Comparison of ENCODE assay signal across 1 cellular context in the genomic region with DNA sequence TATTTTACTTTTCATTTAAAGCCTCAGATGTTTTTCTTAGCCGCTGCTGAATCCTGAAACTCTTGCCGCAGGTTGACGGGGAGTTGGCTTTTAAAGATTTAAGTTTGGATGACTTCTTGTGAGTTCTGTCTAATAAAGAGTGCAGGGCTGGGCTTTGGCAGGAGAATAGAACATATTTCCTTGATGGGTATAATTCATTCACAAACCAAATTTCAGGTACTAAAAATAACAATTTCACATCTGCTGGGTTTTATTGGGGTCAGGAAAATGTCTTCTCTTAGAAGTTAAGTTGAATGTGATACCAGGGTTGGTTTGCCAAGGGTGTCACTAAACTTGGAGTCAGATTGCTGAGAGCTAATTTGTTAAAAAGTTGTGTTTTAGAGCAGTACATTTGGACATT.
TF ChIP-seq lines count a peak whose summit lies in the region.

No MANE protein-coding gene starts in this region.

TF ChIP-seq in HCT116, 20 proteins besides CTCF, POLR2A, EP300 and RAD21 (continued from another document):
- TF ChIP-seq, protein P1, sequence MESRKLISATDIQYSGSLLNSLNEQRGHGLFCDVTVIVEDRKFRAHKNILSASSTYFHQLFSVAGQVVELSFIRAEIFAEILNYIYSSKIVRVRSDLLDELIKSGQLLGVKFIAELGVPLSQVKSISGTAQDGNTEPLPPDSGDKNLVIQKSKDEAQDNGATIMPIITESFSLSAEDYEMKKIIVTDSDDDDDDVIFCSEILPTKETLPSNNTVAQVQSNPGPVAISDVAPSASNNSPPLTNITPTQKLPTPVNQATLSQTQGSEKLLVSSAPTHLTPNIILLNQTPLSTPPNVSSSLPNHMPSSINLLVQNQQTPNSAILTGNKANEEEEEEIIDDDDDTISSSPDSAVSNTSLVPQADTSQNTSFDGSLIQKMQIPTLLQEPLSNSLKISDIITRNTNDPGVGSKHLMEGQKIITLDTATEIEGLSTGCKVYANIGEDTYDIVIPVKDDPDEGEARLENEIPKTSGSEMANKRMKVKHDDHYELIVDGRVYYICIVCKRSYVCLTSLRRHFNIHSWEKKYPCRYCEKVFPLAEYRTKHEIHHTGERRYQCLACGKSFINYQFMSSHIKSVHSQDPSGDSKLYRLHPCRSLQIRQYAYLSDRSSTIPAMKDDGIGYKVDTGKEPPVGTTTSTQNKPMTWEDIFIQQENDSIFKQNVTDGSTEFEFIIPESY (IDR thresholded peaks at IDR 0.05; ENCODE audit: extremely low read depth, insufficient replicate concordance, low read length) = no peak
- no peak for TF ChIP-seq FOSL1 (IDR thresholded peaks at IDR 0.05; ENCODE audit: low read depth)
- TF ChIP-seq, protein P2, sequence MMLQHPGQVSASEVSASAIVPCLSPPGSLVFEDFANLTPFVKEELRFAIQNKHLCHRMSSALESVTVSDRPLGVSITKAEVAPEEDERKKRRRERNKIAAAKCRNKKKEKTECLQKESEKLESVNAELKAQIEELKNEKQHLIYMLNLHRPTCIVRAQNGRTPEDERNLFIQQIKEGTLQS (IDR thresholded peaks at IDR 0.05) = no peak
- TF ChIP-seq SP1 (IDR thresholded peaks at IDR 0.05; ENCODE audit: low read depth) = no peak
- no peak for TF ChIP-seq POLR2AphosphoS5 (IDR thresholded peaks at IDR 0.05; ENCODE audit: low read depth, low read length)
- no peak for TF ChIP-seq SIN3A (IDR thresholded peaks at IDR 0.05; ENCODE audit: low read depth)
- no peak for TF ChIP-seq CBX3 (IDR thresholded peaks at IDR 0.05; ENCODE audit: low read depth)
- no peak for TF ChIP-seq EGR1 (IDR thresholded peaks at IDR 0.05; ENCODE audit: low read depth)
- TF ChIP-seq, protein P3, sequence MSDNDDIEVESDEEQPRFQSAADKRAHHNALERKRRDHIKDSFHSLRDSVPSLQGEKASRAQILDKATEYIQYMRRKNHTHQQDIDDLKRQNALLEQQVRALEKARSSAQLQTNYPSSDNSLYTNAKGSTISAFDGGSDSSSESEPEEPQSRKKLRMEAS (IDR thresholded peaks at IDR 0.05) = no peak
- TF ChIP-seq ZNF274 (IDR thresholded peaks at IDR 0.05; ENCODE audit: low read depth, low read length) = no peak
- no peak for TF ChIP-seq ZFX (IDR thresholded peaks at IDR 0.05)
- TF ChIP-seq, protein P4, sequence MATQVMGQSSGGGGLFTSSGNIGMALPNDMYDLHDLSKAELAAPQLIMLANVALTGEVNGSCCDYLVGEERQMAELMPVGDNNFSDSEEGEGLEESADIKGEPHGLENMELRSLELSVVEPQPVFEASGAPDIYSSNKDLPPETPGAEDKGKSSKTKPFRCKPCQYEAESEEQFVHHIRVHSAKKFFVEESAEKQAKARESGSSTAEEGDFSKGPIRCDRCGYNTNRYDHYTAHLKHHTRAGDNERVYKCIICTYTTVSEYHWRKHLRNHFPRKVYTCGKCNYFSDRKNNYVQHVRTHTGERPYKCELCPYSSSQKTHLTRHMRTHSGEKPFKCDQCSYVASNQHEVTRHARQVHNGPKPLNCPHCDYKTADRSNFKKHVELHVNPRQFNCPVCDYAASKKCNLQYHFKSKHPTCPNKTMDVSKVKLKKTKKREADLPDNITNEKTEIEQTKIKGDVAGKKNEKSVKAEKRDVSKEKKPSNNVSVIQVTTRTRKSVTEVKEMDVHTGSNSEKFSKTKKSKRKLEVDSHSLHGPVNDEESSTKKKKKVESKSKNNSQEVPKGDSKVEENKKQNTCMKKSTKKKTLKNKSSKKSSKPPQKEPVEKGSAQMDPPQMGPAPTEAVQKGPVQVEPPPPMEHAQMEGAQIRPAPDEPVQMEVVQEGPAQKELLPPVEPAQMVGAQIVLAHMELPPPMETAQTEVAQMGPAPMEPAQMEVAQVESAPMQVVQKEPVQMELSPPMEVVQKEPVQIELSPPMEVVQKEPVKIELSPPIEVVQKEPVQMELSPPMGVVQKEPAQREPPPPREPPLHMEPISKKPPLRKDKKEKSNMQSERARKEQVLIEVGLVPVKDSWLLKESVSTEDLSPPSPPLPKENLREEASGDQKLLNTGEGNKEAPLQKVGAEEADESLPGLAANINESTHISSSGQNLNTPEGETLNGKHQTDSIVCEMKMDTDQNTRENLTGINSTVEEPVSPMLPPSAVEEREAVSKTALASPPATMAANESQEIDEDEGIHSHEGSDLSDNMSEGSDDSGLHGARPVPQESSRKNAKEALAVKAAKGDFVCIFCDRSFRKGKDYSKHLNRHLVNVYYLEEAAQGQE (IDR thresholded peaks at IDR 0.05; ENCODE audit: low read depth) = no peak
- no peak for TF ChIP-seq TCF7L2 (IDR thresholded peaks at IDR 0.05; ENCODE audit: borderline replicate concordance, extremely low read depth, insufficient read depth, insufficient read length)
- TF ChIP-seq ELF1 (IDR thresholded peaks at IDR 0.05; ENCODE audit: borderline replicate concordance, low read depth) = no peak
- no peak for TF ChIP-seq EZH2phosphoT487 (IDR thresholded peaks at IDR 0.05; ENCODE audit: borderline replicate concordance)
TF ChIP-seq in HCT116: peak in this region for 0.
